21 cellular contexts compared by ENCODE assay signal in the genomic region with DNA sequence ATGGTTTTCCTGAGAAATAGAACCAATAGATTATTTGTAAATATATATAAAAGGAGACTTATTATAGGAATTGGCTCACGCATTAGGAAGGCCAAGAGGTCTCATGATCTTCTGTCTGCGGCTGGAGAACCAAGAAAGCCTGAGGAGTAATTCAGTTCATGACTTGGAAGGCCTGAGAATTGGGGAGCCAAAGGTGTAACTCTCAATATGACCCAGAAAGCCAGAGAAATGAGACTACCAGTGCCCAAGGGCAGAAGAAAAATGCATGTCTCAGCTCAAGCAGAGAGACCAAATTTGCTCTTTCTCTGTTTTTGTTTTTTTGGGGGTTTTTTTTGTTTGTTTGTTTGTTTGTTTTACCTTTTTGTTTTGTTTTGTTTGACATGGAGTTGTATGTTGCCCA. TPM values are rescaled to one million over a fixed set of nuclear protein-coding genes. Genes with fewer than 3 reads are reported as not detected.
"Had no signal": no experiment of that assay in that cellular context is flagged by ENCODE, and none has a peak within 500 bp of the region (broad histone marks: within the 10 kb centered on the region; RNA-seq: fewer than 3 reads in every experiment).

No MANE protein-coding gene starts in this region.

- H3K27me3 Mint-ChIP-seq: IgD-negative memory B cell had no signal

- H3K4me3 Mint-ChIP-seq: IgD-negative memory B cell had no signal

- H3K9me3 Mint-ChIP-seq: IgD-negative memory B cell had no signal

- DNase-seq: Kasumi-1, MM.1S, NCI-H1092 treated with DMSO at 0.1 percent for 48 hours, NCI-H1436, NCI-H187, NCI-H2029, NCI-H2081 treated with DMSO at 0.1 percent for 48 hours, NCI-H2171, NCI-H226, NCI-H446, NCI-H510A, NCI-H524 treated with DMSO at 0.1 percent for 48 hours, NCI-H69, NCI-H774, Right ventricle myocardium superior, RPMI8226, SIG-M5 had no signal

- ATAC-seq: K562 had no signal

RNA-seq across cellular contexts. Expression of a gene that starts 19.5 kb away (rescaled TPM):
- total RNA-seq: SJSA1 had no signal

RNA-seq across cellular contexts. Expression of a gene that starts 37.4 kb away (rescaled TPM):
- total RNA-seq: K562, M059J, Right ventricle myocardium superior, SJSA1 had no signal

RNA-seq across cellular contexts. Expression of a gene that starts 46.9 kb away (rescaled TPM):
- total RNA-seq: SJSA1 had no signal
